10 cellular contexts compared by ENCODE assay signal in the genomic region with DNA sequence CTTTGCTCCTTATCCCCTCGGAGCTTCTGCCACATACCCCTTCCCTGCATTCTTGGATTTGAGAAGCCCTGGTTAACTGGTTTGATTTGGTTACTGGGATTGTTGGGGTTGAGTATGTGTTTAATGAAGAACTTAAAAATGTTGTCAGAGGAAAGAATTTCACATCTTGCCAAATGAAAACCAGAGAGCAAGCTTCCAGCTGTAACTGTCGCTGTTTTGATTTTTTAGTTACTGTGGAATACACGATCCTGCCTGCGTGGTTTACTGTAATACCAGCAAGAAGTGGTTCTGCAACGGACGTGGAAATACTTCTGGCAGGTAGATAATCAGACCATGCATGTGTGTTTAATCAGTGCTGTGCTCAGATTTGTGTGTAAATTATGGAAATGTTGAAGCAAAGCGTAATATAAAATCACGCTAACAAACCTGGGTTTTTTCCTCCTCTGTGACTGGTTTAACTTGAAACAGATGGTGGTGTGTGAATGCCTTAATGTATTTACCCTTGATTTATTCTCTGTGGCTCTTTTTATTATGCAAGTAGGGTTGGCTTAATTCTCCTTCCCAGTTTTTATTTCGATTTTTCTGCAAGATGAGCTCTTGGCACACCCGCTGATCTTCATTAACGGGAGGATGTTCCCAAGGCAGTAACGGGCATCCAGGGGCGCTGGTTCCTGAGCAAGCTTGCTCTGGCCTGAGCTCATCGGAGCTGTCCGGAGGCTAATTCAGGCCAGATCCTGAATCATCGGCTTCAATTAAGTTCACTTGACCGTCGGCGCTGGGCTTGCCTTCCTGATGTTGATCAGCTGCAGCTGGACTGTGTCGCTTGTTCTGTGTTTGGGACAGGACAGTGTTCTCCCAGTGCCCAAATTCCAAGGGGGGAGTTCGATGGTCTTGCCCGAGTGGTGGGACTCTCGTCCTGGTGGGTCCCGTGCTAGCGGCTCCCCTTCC. TPM values are rescaled to one million over a fixed set of nuclear protein-coding genes. Genes with fewer than 3 reads are reported as not detected.
DNase-seq lines count a peak whose midpoint lies in the region; ATAC-seq, FAIRE-seq and TF ChIP-seq lines count a peak whose summit lies in the region.
"Had no signal": no experiment of that assay in that cellular context is flagged by ENCODE, and none has a peak within 500 bp of the region (broad histone marks: within the 10 kb centered on the region; RNA-seq: fewer than 3 reads in every experiment).

No MANE protein-coding gene starts in this region.

- H3K4me1 ChIP-seq in thoracic aorta (ENCODE audit: control insufficient read depth in 1 of 2, low read depth in 2 of 2) = peaks cover 38 to 62% of the 10 kb centered on the region in 2 donors

- H3K4me3 ChIP-seq in HFF-Myc (replicated peaks; ENCODE audit: low read depth, low read length) (peak overlapping the region; percentile 1; the same call in 1 of the 2 replicates), cardiac fibroblast (replicated peaks in 1 of 2; ENCODE audit: low read depth in 2 of 2, low read length in 2 of 2) (no peak overlapping the region), thoracic aorta (peak overlapping the region; percentile 48)

- TF ChIP-seq CTCF in HFF-Myc (IDR thresholded peaks at IDR 0.05; ENCODE audit: low read depth, low read length, missing control alignments) (no peak), cardiac fibroblast (IDR thresholded peaks at IDR 0.05; ENCODE audit: low read depth, low read length) (no peak), thoracic aorta (IDR thresholded peaks at IDR 0.05) (no peak)

- peaks cover 21% of the 10 kb centered on the region for H3K36me3 ChIP-seq in thoracic aorta

- H3K27me3 ChIP-seq in thoracic aorta (replicated peaks; ENCODE audit: insufficient read depth) = no peaks in the 10 kb centered on the region

- FAIRE-seq in islet of Langerhans (lab: Jason Lieb, UNC) = peak; percentile 85

- ATAC-seq in thoracic aorta (ENCODE audit: insufficient number of reproducible peaks, low FRiP score, low read depth) (no peak), GM18498 (IDR thresholded peaks at IDR 0.05; ENCODE audit: unreplicated experiment) (no peak)

- peak; percentile 45 for DNase-seq in HFF-Myc (ENCODE audit: extremely low read depth, low read depth)
- peak; percentile 50 to 67 for DNase-seq in cardiac fibroblast (ENCODE audit: low read depth in 2 of 2)
- DNase-seq in thoracic aorta (ENCODE audit: low spot score) = no peak
- DNase-seq in activated CD4-positive, alpha-beta T cell treated with anti-CD3 and anti-CD28 coated beads for 48 hours = no peak
- DNase-seq in activated CD4-positive, alpha-beta T cell treated with anti-CD3 and anti-CD28 coated beads for 4 hours = no peak
- no peak for DNase-seq in SKM-1 treated with dmso at 0.1 percent for 144 hours (lab: John Stamatoyannopoulos, UW; ENCODE audit: unreplicated experiment)
- DNase-seq: KG1 had no signal

- peak overlapping the region; percentile 75 to 85 for H3K27ac ChIP-seq in thoracic aorta

- H3K9me3 ChIP-seq in thoracic aorta = no peaks in the 10 kb centered on the region

RNA-seq across cellular contexts. Expression of a gene that starts 16.0 kb away (rescaled TPM):
- total RNA-seq in thoracic aorta = 10 to 100 TPM; 56.5 to 95.2 TPM

RNA-seq across cellular contexts. Expression of a gene that starts 48.2 kb away (rescaled TPM):
- total RNA-seq in thoracic aorta = 1 to 10 TPM; 1.1 to 1.7 TPM

RNA-seq across cellular contexts. Expression of a gene that starts 56.7 kb away (rescaled TPM):
- total RNA-seq in thoracic aorta = 10 to 100 TPM; 16.9 to 29.8 TPM
- total RNA-seq: SK-MEL-5 had no signal

Comparison
In these comparisons a context has a peak if more than half of its experiments do, and no peak if none do; other contexts are left out.
1. DNase-seq: peak in HFF-Myc (single experiment) and cardiac fibroblast (2 of 2); none in thoracic aorta (single experiment), activated CD4-positive, alpha-beta T cell treated with anti-CD3 and anti-CD28 coated beads for 48 hours (single experiment), activated CD4-positive, alpha-beta T cell treated with anti-CD3 and anti-CD28 coated beads for 4 hours (0 of 2) and SKM-1 treated with dmso at 0.1 percent for 144 hours (single experiment).
2. H3K4me3 ChIP-seq: peak in HFF-Myc (single experiment) and thoracic aorta (single experiment); none in cardiac fibroblast (0 of 2).